1 cellular context compared by ENCODE assay signal in the genomic region with DNA sequence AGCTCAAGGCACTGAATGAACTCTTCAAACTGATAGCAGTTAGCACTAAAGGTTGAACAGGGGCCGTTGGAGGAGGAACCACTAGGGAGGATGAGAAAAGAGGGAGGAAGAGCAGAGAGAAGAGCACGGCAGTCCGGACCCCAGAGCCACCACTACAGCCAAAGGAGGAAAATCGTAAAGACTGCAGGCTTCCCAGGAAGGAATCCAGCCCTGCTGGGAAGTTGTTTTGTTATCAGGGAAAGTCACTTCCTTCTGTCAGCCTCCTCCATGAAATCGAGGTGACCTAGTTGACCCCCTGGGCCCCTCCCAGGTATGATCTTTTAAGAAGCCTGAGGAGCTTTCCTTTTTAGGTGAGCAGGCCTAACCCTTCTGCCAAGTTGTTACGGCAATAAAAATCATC.
TF ChIP-seq lines count a peak whose summit lies in the region.

No MANE protein-coding gene starts in this region.

TF ChIP-seq in A549, 52 proteins besides CTCF, POLR2A, EP300 and RAD21 (continued from another document):
- TF ChIP-seq SREBF2 (IDR thresholded peaks at IDR 0.05), result no peak
- no peak for TF ChIP-seq MYC (IDR thresholded peaks at IDR 0.05; ENCODE audit: borderline replicate concordance, low read length)
- no peak for TF ChIP-seq BHLHE40 (IDR thresholded peaks at IDR 0.05; ENCODE audit: low read depth, low read length)
- TF ChIP-seq CBX8 (IDR thresholded peaks at IDR 0.05), result no peak
- TF ChIP-seq ZFP36 (IDR thresholded peaks at IDR 0.05; ENCODE audit: borderline replicate concordance, partially characterized antibody), result no peak
- TF ChIP-seq, protein P1, sequence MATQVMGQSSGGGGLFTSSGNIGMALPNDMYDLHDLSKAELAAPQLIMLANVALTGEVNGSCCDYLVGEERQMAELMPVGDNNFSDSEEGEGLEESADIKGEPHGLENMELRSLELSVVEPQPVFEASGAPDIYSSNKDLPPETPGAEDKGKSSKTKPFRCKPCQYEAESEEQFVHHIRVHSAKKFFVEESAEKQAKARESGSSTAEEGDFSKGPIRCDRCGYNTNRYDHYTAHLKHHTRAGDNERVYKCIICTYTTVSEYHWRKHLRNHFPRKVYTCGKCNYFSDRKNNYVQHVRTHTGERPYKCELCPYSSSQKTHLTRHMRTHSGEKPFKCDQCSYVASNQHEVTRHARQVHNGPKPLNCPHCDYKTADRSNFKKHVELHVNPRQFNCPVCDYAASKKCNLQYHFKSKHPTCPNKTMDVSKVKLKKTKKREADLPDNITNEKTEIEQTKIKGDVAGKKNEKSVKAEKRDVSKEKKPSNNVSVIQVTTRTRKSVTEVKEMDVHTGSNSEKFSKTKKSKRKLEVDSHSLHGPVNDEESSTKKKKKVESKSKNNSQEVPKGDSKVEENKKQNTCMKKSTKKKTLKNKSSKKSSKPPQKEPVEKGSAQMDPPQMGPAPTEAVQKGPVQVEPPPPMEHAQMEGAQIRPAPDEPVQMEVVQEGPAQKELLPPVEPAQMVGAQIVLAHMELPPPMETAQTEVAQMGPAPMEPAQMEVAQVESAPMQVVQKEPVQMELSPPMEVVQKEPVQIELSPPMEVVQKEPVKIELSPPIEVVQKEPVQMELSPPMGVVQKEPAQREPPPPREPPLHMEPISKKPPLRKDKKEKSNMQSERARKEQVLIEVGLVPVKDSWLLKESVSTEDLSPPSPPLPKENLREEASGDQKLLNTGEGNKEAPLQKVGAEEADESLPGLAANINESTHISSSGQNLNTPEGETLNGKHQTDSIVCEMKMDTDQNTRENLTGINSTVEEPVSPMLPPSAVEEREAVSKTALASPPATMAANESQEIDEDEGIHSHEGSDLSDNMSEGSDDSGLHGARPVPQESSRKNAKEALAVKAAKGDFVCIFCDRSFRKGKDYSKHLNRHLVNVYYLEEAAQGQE (IDR thresholded peaks at IDR 0.05), result no peak
